8 cellular contexts compared by ENCODE assay signal in the genomic region with DNA sequence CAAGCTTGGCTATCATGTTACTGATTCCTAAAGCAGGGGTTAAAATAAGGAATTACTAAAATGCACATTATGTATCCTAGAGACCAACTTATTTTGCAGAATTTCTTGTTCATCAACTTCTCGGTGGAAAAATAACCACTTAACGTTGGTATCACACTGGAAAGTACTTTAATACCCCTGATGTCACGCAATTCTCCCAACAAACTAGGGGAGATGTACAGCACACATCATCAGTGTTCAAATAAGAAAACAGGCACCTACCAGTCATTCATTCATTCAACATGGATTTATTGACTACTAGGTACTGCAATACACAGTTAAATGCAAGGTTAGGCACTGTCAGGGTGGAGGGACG. TPM values are rescaled to one million over a fixed set of nuclear protein-coding genes. Genes with fewer than 3 reads are reported as not detected.
DNase-seq lines count a peak whose midpoint lies in the region; ATAC-seq and TF ChIP-seq lines count a peak whose summit lies in the region.

No MANE protein-coding gene starts in this region.

- no peaks in the 10 kb centered on the region for H3K9me3 ChIP-seq in BE2C
- no peaks in the 10 kb centered on the region for H3K9me3 ChIP-seq in MM.1S (replicated peaks; ENCODE audit: insufficient read depth, low read length)
- no peaks in the 10 kb centered on the region for H3K9me3 ChIP-seq in effector memory CD4-positive, alpha-beta T cell (ENCODE audit: control insufficient read depth, low read length)

- H3F3A ChIP-seq in MM.1S (ENCODE audit: insufficient read depth, low read length): peaks cover 10% of the 10 kb centered on the region; the same call in 1 of the 2 replicates

- peak overlapping the region; percentile 99 for H3K27ac Mint-ChIP-seq in nephron progenitor cell

- peaks cover 45% of the 10 kb centered on the region for H3K36me3 Mint-ChIP-seq in nephron progenitor cell (ENCODE audit: low read depth)

- H3K9me3 Mint-ChIP-seq in nephron progenitor cell: peaks cover 7% of the 10 kb centered on the region

- H3K27me3 Mint-ChIP-seq in nephron progenitor cell (ENCODE audit: low read depth, poor library complexity): no peaks in the 10 kb centered on the region

- no peaks in the 10 kb centered on the region for H4K20me1 ChIP-seq in MM.1S (ENCODE audit: insufficient read depth, low read length)

- ATAC-seq in GM21737 (IDR thresholded peaks at IDR 0.05; ENCODE audit: unreplicated experiment): no peak

- no peaks in the 10 kb centered on the region; the same call in 1 of the 2 replicates for H3K4me1 ChIP-seq in BE2C
- no peaks in the 10 kb centered on the region for H3K4me1 ChIP-seq in MM.1S (ENCODE audit: low read length)
- peaks cover 11% of the 10 kb centered on the region for H3K4me1 ChIP-seq in effector memory CD4-positive, alpha-beta T cell (ENCODE audit: control insufficient read depth, insufficient read depth, low read length, poor library complexity, severe bottlenecking)

- H3K36me3 ChIP-seq in BE2C (peaks cover 43% of the 10 kb centered on the region), MM.1S (replicated peaks; ENCODE audit: insufficient read depth, low read length) (peaks cover 20% of the 10 kb centered on the region; the same call in 1 of the 2 replicates)
- peaks cover 35% of the 10 kb centered on the region for H3K36me3 ChIP-seq in effector memory CD4-positive, alpha-beta T cell (ENCODE audit: control insufficient read depth, insufficient read depth, low read length)

- H3K4me3 ChIP-seq in BE2C (ENCODE audit: low read depth, low read length) (peak overlapping the region; percentile 80), MM.1S (ENCODE audit: low read length) (peak overlapping the region; percentile 80)
- H3K4me3 ChIP-seq in effector memory CD4-positive, alpha-beta T cell (ENCODE audit: insufficient read depth, low read depth, low read length, poor library complexity, severe bottlenecking): peak overlapping the region; percentile 74

- no peaks in the 10 kb centered on the region for H3K9me2 ChIP-seq in MM.1S (replicated peaks; ENCODE audit: insufficient read depth, low read length)

- H3K79me2 ChIP-seq in MM.1S (ENCODE audit: low read length): peaks cover 22% of the 10 kb centered on the region

- peaks cover 34% of the 10 kb centered on the region for H3K4me1 Mint-ChIP-seq in nephron progenitor cell

- peak overlapping the region; percentile 93 for H3K4me3 Mint-ChIP-seq in nephron progenitor cell

- no peak for TF ChIP-seq CTCF in BE2C (IDR thresholded peaks at IDR 0.05; ENCODE audit: low read depth, low read length)
- TF ChIP-seq CTCF in MM.1S (IDR thresholded peaks at IDR 0.05; ENCODE audit: low read length): no peak
- TF ChIP-seq CTCF in nephron progenitor cell (IDR thresholded peaks at IDR 0.05): no peak

- H3K27me3 ChIP-seq in BE2C (no peaks in the 10 kb centered on the region), MM.1S (replicated peaks; ENCODE audit: insufficient read depth, low read length) (no peaks in the 10 kb centered on the region)
- no peaks in the 10 kb centered on the region for H3K27me3 ChIP-seq in effector memory CD4-positive, alpha-beta T cell (replicated peaks; ENCODE audit: control insufficient read depth, insufficient read depth, low read length, poor library complexity, severe bottlenecking)

- peak overlapping the region; percentile 60 for H3K4me2 ChIP-seq in MM.1S (ENCODE audit: low read depth, low read length)

- H3K27ac ChIP-seq in MM.1S (ENCODE audit: low read length): peak overlapping the region; percentile 91
- H3K27ac ChIP-seq in effector memory CD4-positive, alpha-beta T cell (ENCODE audit: insufficient read depth, low read length, poor library complexity, severe bottlenecking): peak overlapping the region; percentile 86

- DNase-seq in BE2C (no peak), MM.1S (no peak), nephron progenitor cell (no peak), NCI-H446 treated with DMSO at 0.1 percent for 48 hours (lab: John Stamatoyannopoulos, UW) (no peak), NCI-H2107 treated with DMSO at 0.1 percent for 48 hours (lab: John Stamatoyannopoulos, UW; ENCODE audit: unreplicated experiment) (no peak), SW480 (ENCODE audit: low spot score) (no peak)
- DNase-seq in effector memory CD4-positive, alpha-beta T cell: no peak

- peak overlapping the region; percentile 87 for H3K9ac ChIP-seq in MM.1S (ENCODE audit: low read length)

- H2AFZ ChIP-seq in MM.1S (ENCODE audit: low read length): peak overlapping the region; percentile 54

RNA-seq across cellular contexts. Expression of gene HUS1, which starts 0.6 kb away (rescaled TPM):
- polyA plus RNA-seq in BE2C (2012; ENCODE audit: insufficient read depth, insufficient read length, low read depth): 27.7 TPM

RNA-seq across cellular contexts. Expression of gene PKD1L1, which starts 30.5 kb away (rescaled TPM):
- 0.25 TPM for polyA plus RNA-seq in BE2C (2012; ENCODE audit: insufficient read depth, insufficient read length, low read depth)

RNA-seq across cellular contexts. Expression of gene SUN3, which starts 50.1 kb away (rescaled TPM):
- polyA plus RNA-seq in BE2C (2012; ENCODE audit: insufficient read depth, insufficient read length, low read depth): 0.31 TPM

RNA-seq across cellular contexts. Expression of gene C7orf57, which starts 56.6 kb away (rescaled TPM):
- not detected for polyA plus RNA-seq in BE2C (2012; ENCODE audit: insufficient read depth, insufficient read length, low read depth)
